ENCODE assay signal across 8 cellular contexts in genomic region chr11:102287963-102288744, GRCh38. TPM values are rescaled to one million over a fixed set of nuclear protein-coding genes. Genes with fewer than 3 reads are reported as not detected.
DNase-seq lines count a peak whose midpoint lies in the region; ATAC-seq and TF ChIP-seq lines count a peak whose summit lies in the region.

No MANE protein-coding gene starts in this region.

- H3K9ac ChIP-seq in BLaER1 (no peak overlapping the region), SK-N-SH (peak overlapping the region; percentile 34; the same call in 1 of the 2 replicates), colonic mucosa (ENCODE audit: low read depth in 2 of 2, low read length in 2 of 2) (no peak overlapping the region)

- WGBS in SK-N-SH (ENCODE audit: low lambda C conversion rate): 22% methylated on average over 14 of the region's 14 CpGs

- H3K4me3 ChIP-seq in BLaER1 (no peak overlapping the region), SK-N-SH (ENCODE audit: low read depth in 2 of 2, low read length in 1 of 2) (peak overlapping the region; percentile 38 to 48), colonic mucosa (no peak overlapping the region), lower lobe of right lung (peak overlapping the region; percentile 24)

- H3K79me2 ChIP-seq in SK-N-SH (ENCODE audit: insufficient read depth): no peaks in the 10 kb centered on the region

- TF ChIP-seq EP300 in SK-N-SH (IDR thresholded peaks at IDR 0.05; ENCODE audit: borderline replicate concordance in 1 of 2, low read depth in 1 of 2, low read length in 1 of 2): no peak

- H4K20me1 ChIP-seq in BLaER1 (no peaks in the 10 kb centered on the region), SK-N-SH (ENCODE audit: insufficient read depth) (no peaks in the 10 kb centered on the region)

- H3F3A ChIP-seq in SK-N-SH (replicated peaks; ENCODE audit: insufficient read depth): peaks cover 14% of the 10 kb centered on the region

- no peaks in the 10 kb centered on the region for H3K9me3 ChIP-seq in BLaER1
- H3K9me3 ChIP-seq in SK-N-SH: no peaks in the 10 kb centered on the region
- H3K9me3 ChIP-seq in colonic mucosa: no peaks in the 10 kb centered on the region
- H3K9me3 ChIP-seq in lower lobe of right lung: no peaks in the 10 kb centered on the region

- POLR2A ChIA-PET in SK-N-SH (lab: Yijun Ruan, JAX): interaction anchor here (0.9 kb wide), 1 partner anchor 26 kb away, joined by 3 read pairs; no protein-coding TSS in a partner anchor

- intact Hi-C loops in colonic mucosa (cut with DNase I): no loop called here
- intact Hi-C loops in lower lobe of right lung (cut with DNase I): no loop called here

- TF ChIP-seq CTCF in SK-N-SH (IDR thresholded peaks at IDR 0.05): peak; percentile 76
- TF ChIP-seq CTCF in colonic mucosa (IDR thresholded peaks at IDR 0.05): peak; percentile 68
- TF ChIP-seq CTCF in lower lobe of right lung (IDR thresholded peaks at IDR 0.05): peak; percentile 80
- TF ChIP-seq CTCF in type B pancreatic cell (conservative IDR thresholded peaks at IDR 0.05): peak; percentile 88

- no peaks in the 10 kb centered on the region for H3K9me2 ChIP-seq in SK-N-SH

- H3K4me3 Mint-ChIP-seq in type B pancreatic cell: peak overlapping the region; percentile 70

- no peaks in the 10 kb centered on the region for H3K27me3 Mint-ChIP-seq in type B pancreatic cell

- H3K4me1 ChIP-seq in BLaER1: peaks cover 8% of the 10 kb centered on the region
- peaks cover 19 to 20% of the 10 kb centered on the region in 2 experiments for H3K4me1 ChIP-seq in SK-N-SH (ENCODE audit: control insufficient read depth in 1 of 2, insufficient read depth in 2 of 2, low read depth in 1 of 2, low read length in 1 of 2)
- H3K4me1 ChIP-seq in colonic mucosa: peaks cover 10% of the 10 kb centered on the region
- H3K4me1 ChIP-seq in lower lobe of right lung: peaks cover 17% of the 10 kb centered on the region

- DNase-seq in NCI-H1048 (lab: John Stamatoyannopoulos, UW): peak; percentile 65
- peak; percentile 80 for DNase-seq in SK-N-SH
- DNase-seq in colonic mucosa: peak; percentile 57
- DNase-seq in lower lobe of right lung: no peak
- DNase-seq in type B pancreatic cell (ENCODE audit: extremely low spot score, unreplicated experiment): no peak

- H3K27ac ChIP-seq in BLaER1: no peak overlapping the region
- H3K27ac ChIP-seq in SK-N-SH (ENCODE audit: low read depth in 2 of 2, low read length in 1 of 2): peak overlapping the region; percentile 33 to 84; a peak in 3 of 4 replicates
- H3K27ac ChIP-seq in colonic mucosa: peak overlapping the region; percentile 10
- H3K27ac ChIP-seq in lower lobe of right lung: no peak overlapping the region

- peak overlapping the region; percentile 90 for H2AFZ ChIP-seq in SK-N-SH (ENCODE audit: low read depth)

- peak; percentile 88 for TF ChIP-seq RAD21 in SK-N-SH (IDR thresholded peaks at IDR 0.05; ENCODE audit: low read length)

- H3K36me3 ChIP-seq in BLaER1: no peaks in the 10 kb centered on the region
- no peaks in the 10 kb centered on the region for H3K36me3 ChIP-seq in SK-N-SH (replicated peaks in 1 of 2; ENCODE audit: control insufficient read depth in 1 of 2, insufficient read depth in 2 of 2, low read length in 1 of 2)
- no peaks in the 10 kb centered on the region for H3K36me3 ChIP-seq in colonic mucosa
- no peaks in the 10 kb centered on the region for H3K36me3 ChIP-seq in lower lobe of right lung

- peaks cover 3% of the 10 kb centered on the region for H3K36me3 Mint-ChIP-seq in type B pancreatic cell

- CTCF ChIA-PET in SK-N-SH (lab: Yijun Ruan, JAX): interaction anchor here (0.6 to 5.4 kb wide), 34 partner anchors 8 to 378 kb away, joined by 3 to 40 read pairs (median 4); no protein-coding TSS in a partner anchor

- H3K27ac Mint-ChIP-seq in type B pancreatic cell: peak overlapping the region; percentile 87

- ATAC-seq in GM18499 (IDR thresholded peaks at IDR 0.05; ENCODE audit: insufficient read depth, unreplicated experiment): peak; percentile 94
- ATAC-seq in HG02798 (IDR thresholded peaks at IDR 0.05; ENCODE audit: poor library complexity, unreplicated experiment): peak; percentile 86
- ATAC-seq in lower lobe of right lung: peak; percentile 90 to 91

- H3K27me3 ChIP-seq in BLaER1 (no peaks in the 10 kb centered on the region), SK-N-SH (ENCODE audit: insufficient read depth) (no peaks in the 10 kb centered on the region), colonic mucosa (no peaks in the 10 kb centered on the region), lower lobe of right lung (ENCODE audit: low read depth) (no peaks in the 10 kb centered on the region)

- peaks cover 17% of the 10 kb centered on the region for H3K4me1 Mint-ChIP-seq in type B pancreatic cell (ENCODE audit: unreplicated experiment)

- H3K4me2 ChIP-seq in BLaER1: peak overlapping the region; percentile 40
- peak overlapping the region; percentile 73 for H3K4me2 ChIP-seq in SK-N-SH

- H3K9me3 Mint-ChIP-seq in type B pancreatic cell: no peaks in the 10 kb centered on the region

TF ChIP-seq in SK-N-SH, 30 proteins besides CTCF, POLR2A, EP300 and RAD21:
- TF ChIP-seq FOSL2 (IDR thresholded peaks at IDR 0.05; ENCODE audit: borderline replicate concordance, low read depth) (no peak), YY1 (IDR thresholded peaks at IDR 0.05; ENCODE audit: low read depth) (peak; percentile 25; the same call in 1 of the 2 replicates), NRF1 (IDR thresholded peaks at IDR 0.05; ENCODE audit: low read depth, low read length) (no peak), TCF12 (IDR thresholded peaks at IDR 0.05) (no peak), CHD2 (IDR thresholded peaks at IDR 0.05; ENCODE audit: low read length, partially characterized antibody) (peak; percentile 13), SMC3 (IDR thresholded peaks at IDR 0.05; ENCODE audit: low read depth, low read length) (peak; percentile 75), RFX5 (IDR thresholded peaks at IDR 0.05; ENCODE audit: low read length) (0 out of 2 replicates have a peak, but pooled peaks have one; percentile 16), GATA2 (CRISPR knock-in tag; IDR thresholded peaks at IDR 0.05) (no peak), TEAD4 (IDR thresholded peaks at IDR 0.05; ENCODE audit: borderline replicate concordance, insufficient read depth) (no peak), GABPA (IDR thresholded peaks at IDR 0.05; ENCODE audit: low read depth) (no peak), RCOR1 (IDR thresholded peaks at IDR 0.05; ENCODE audit: low read length) (peak; percentile 47; the same call in 1 of the 2 replicates)
- TF ChIP-seq, protein P1, sequence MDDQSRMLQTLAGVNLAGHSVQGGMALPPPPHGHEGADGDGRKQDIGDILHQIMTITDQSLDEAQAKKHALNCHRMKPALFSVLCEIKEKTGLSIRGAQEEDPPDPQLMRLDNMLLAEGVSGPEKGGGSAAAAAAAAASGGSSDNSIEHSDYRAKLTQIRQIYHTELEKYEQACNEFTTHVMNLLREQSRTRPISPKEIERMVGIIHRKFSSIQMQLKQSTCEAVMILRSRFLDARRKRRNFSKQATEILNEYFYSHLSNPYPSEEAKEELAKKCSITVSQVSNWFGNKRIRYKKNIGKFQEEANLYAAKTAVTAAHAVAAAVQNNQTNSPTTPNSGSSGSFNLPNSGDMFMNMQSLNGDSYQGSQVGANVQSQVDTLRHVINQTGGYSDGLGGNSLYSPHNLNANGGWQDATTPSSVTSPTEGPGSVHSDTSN (IDR thresholded peaks at IDR 0.05): no peak
TF ChIP-seq in SK-N-SH: peak in this region for 5.

RNA-seq across cellular contexts. Expression of gene BIRC3, which starts 29.1 kb away (rescaled TPM):
- polyA plus RNA-seq in SK-N-SH (2012; rRNA removed): 0.46 and 0.62 TPM in 2 replicates
- 0.66 and 0.93 TPM in 2 replicates for polyA plus RNA-seq in SK-N-SH (2012; cell fraction: cytosol; rRNA removed)
- polyA plus RNA-seq in SK-N-SH (2012; cell fraction: nucleus; rRNA removed): 0.26 and 0.57 TPM in 2 replicates
- total RNA-seq in colonic mucosa (10 to 100 TPM; 14.8 to 66.3 TPM), lower lobe of right lung (17.8 TPM), type B pancreatic cell (ENCODE audit: low replicate concordance) (2.3 and 2.8 TPM in 2 replicates)

RNA-seq across cellular contexts. Expression of gene BIRC2, which starts 58.9 kb away (rescaled TPM):
- polyA plus RNA-seq in SK-N-SH (2012; rRNA removed): 20.1 and 32.3 TPM in 2 replicates
- polyA plus RNA-seq in SK-N-SH (2012; cell fraction: cytosol; rRNA removed): 27.8 and 30.5 TPM in 2 replicates
- polyA plus RNA-seq in SK-N-SH (2012; cell fraction: nucleus; rRNA removed): 18.5 and 36.1 TPM in 2 replicates
- total RNA-seq in colonic mucosa: 10 to 100 TPM; 34.1 to 59.5 TPM
- total RNA-seq in lower lobe of right lung: 46.0 TPM
- total RNA-seq in type B pancreatic cell (ENCODE audit: low replicate concordance): 43.4 and 46.9 TPM in 2 replicates

Comparison
In these comparisons a context has a peak if more than half of its experiments do, and no peak if none do; other contexts are left out.
1. H3K27ac ChIP-seq: peak in SK-N-SH (2 of 2) and colonic mucosa (single experiment); none in BLaER1 (single experiment) and lower lobe of right lung (single experiment).
2. H3K4me3 ChIP-seq: peak in SK-N-SH (2 of 2) and lower lobe of right lung (single experiment); none in BLaER1 (single experiment) and colonic mucosa (single experiment).
3. DNase-seq: peak in NCI-H1048 (single experiment), SK-N-SH (single experiment) and colonic mucosa (single experiment); none in lower lobe of right lung (single experiment) and type B pancreatic cell (single experiment).
4. Peak in every context shown above with its lines, with median percentiles within 50 percentile points of each other: ATAC-seq and CTCF ChIP-seq.